13 cellular contexts compared by ENCODE assay signal in the genomic region with DNA sequence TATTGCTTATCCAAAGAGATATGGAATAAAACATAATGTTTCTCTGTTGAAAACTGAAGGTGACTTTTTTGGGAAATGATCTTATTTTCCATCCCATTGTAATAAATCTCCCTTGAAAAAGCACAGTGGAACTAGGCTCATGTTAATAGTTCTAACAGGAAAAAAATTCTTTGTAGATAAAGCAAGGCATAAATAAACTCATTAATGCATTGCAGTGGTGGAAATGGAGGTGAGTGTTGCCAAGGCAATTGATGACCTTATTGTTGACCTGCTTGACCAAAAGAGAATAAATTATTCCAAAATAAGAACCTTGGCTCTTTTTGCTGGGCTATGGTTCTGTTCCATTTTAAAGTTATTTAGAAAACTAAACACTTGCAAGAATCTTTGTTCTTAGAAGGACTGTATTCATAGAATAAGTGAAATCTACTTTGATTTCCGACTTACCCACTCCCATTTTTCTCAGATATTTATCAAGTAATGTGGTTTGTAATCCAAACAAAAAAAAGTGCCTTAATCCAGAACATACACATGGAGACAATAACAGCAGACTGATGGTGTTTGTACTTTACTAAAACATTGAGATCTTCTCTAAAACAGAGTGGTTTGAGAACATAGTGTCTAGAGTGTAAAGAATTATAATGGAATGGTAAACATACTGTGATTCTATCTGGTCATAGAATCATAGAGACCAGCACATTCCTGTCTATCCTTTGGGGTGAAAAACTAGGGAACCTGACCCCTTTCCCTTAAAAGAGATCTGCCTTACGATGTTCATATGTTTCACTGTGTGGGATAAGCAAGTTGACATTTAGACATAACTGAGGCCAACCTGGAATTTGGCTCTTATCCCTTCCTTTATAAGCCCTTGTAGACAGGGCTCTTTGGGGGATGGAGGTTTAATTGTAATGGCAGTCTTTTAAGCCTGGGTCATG. TPM values are rescaled to one million over a fixed set of nuclear protein-coding genes. Genes with fewer than 3 reads are reported as not detected.
DNase-seq lines count a peak whose midpoint lies in the region; ATAC-seq and TF ChIP-seq lines count a peak whose summit lies in the region.
"Had no signal": no experiment of that assay in that cellular context is flagged by ENCODE, and none has a peak within 500 bp of the region (broad histone marks: within the 10 kb centered on the region; RNA-seq: fewer than 3 reads in every experiment).

No MANE protein-coding gene starts in this region.

- H3K9ac ChIP-seq in colonic mucosa (ENCODE audit: low read depth in 2 of 2, low read length in 2 of 2) (no peak overlapping the region), mucosa of rectum (ENCODE audit: low read depth in 1 of 2, low read length in 2 of 2) (peak overlapping the region in 1 of 2 donors; percentile 10)

- intact Hi-C loops in colonic mucosa (cut with DNase I) = no loop called here
- intact Hi-C loops in upper lobe of right lung (cut with DNase I) = no loop called here

- H3K36me3 ChIP-seq in colonic mucosa = no peaks in the 10 kb centered on the region
- H3K36me3 ChIP-seq in mucosa of rectum (ENCODE audit: control insufficient read depth in 2 of 2, insufficient read depth in 2 of 2, low read length in 2 of 2) = peaks cover under 1 to 8% of the 10 kb centered on the region in 2 donors
- peaks cover 12% of the 10 kb centered on the region for H3K36me3 ChIP-seq in upper lobe of right lung

- no peak for ATAC-seq in upper lobe of right lung
- ATAC-seq: psoas muscle had no signal

- TF ChIP-seq CTCF in colonic mucosa (IDR thresholded peaks at IDR 0.05) = no peak
- TF ChIP-seq CTCF in upper lobe of right lung (IDR thresholded peaks at IDR 0.05) = no peak

- DNase-seq in M059J (ENCODE audit: low read depth) (peak; percentile 75), colonic mucosa (no peak), upper lobe of right lung (no peak), hippocampal formation (lab: John Stamatoyannopoulos, UW) (no peak), NCI-H82 (lab: John Stamatoyannopoulos, UW) (no peak), islet precursor cell (no peak)
- DNase-seq: DMS79 treated with DMSO at 0.1 percent for 48 hours, NCI-H187 treated with DMSO at 0.1 percent for 48 hours, psoas muscle had no signal

- H3K27me3 ChIP-seq in colonic mucosa (no peaks in the 10 kb centered on the region), mucosa of rectum (ENCODE audit: control insufficient read depth in 2 of 2, insufficient read depth in 2 of 2, low read length in 2 of 2) (no peaks in the 10 kb centered on the region), upper lobe of right lung (no peaks in the 10 kb centered on the region)

- peak overlapping the region; percentile 76 for H3K27ac ChIP-seq in colonic mucosa
- H3K27ac ChIP-seq in mucosa of rectum (ENCODE audit: low read depth in 2 of 2, low read length in 2 of 2) = peak overlapping the region; percentile 76 to 87
- H3K27ac ChIP-seq in upper lobe of right lung = peak overlapping the region; percentile 45
- H3K27ac ChIP-seq: C4-2B, psoas muscle, RWPE1, VCaP had no signal

- H3K9me3 ChIP-seq in colonic mucosa (no peaks in the 10 kb centered on the region), mucosa of rectum (ENCODE audit: control insufficient read depth in 2 of 2, low read length in 2 of 2) (no peaks in the 10 kb centered on the region), upper lobe of right lung (no peaks in the 10 kb centered on the region)

- no peaks in the 10 kb centered on the region for H3K4me1 ChIP-seq in colonic mucosa
- H3K4me1 ChIP-seq in mucosa of rectum (ENCODE audit: control insufficient read depth in 2 of 2, insufficient read depth in 2 of 2, low read length in 2 of 2) = peaks cover 8 to 9% of the 10 kb centered on the region in 2 donors
- no peaks in the 10 kb centered on the region for H3K4me1 ChIP-seq in upper lobe of right lung
- H3K4me1 ChIP-seq: psoas muscle had no signal

- no peak overlapping the region for H3K4me3 ChIP-seq in colonic mucosa
- H3K4me3 ChIP-seq in mucosa of rectum (ENCODE audit: low read length in 2 of 2) = no peak overlapping the region
- no peak overlapping the region for H3K4me3 ChIP-seq in upper lobe of right lung
- H3K4me3 ChIP-seq: psoas muscle had no signal

RNA-seq across cellular contexts. Expression of a gene that starts 55.4 kb away (rescaled TPM):
- 32.9 and 43.4 TPM in 2 replicates for total RNA-seq in M059J (2014; rRNA removed; shearing (Covaris generic))
- 10 to 100 TPM; 17.0 to 18.7 TPM for total RNA-seq in colonic mucosa
- 17.7 TPM for total RNA-seq in upper lobe of right lung
